ENCODE assay signal across 29 cellular contexts in the genomic region with DNA sequence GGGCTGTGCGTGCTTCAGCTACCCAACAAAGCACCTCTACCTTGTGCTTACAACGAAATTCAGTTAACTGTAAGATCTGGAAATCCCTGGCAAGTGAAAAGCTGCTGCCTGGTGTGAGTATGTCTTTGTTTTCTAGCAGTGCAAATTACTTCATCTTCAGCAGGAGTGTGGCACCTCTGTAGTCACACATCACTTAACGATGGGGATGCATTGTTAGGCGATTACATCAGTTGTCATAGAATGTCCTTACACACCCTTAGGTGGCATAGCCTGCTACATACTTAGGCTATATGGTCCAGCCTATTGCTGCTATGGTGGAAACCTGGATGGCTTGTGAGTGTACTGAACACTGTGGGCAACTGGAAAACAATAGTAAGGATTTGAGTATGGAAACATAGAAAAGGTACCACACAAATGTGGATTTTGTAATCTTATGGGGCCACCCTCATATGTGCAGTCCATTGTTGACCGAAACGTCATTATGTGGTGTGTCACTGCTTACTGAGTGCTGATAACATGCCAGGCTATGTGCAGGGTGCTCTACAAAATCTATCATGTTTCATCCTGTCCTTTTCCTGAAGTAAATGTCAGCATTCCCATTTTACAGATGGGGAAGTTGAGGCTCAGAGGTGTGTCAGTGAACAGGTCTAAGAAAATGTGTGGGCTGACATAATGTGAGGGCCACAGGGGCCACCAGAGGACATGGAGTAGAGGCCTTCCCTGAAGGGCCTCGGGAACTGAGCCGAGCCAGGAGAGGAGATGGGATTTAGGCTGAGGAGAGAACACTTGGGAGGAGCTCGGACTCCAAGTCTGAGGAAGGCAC.
"Had no signal": no experiment of that assay in that cellular context is flagged by ENCODE, and none has a peak within 500 bp of the region (broad histone marks: within the 10 kb centered on the region; RNA-seq: fewer than 3 reads in every experiment).

No MANE protein-coding gene starts in this region.

- H3K27me3 Mint-ChIP-seq: activated CD4-positive, alpha-beta memory T cell treated with anti-CD3 and anti-CD28 coated beads, Interleukin-2, amount 10 ng/mL, durations not matched to agents 7 days and 5 days; activated CD4-positive, alpha-beta T cell treated with anti-CD3 and anti-CD28 coated beads, Interleukin-2, amount 10 ng/mL, durations not matched to agents 7 days and 5 days; activated naive CD8-positive, alpha-beta T cell; activated T-helper 17 cell treated with anti-CD3 and anti-CD28 coated beads, Interleukin-2, amount 50 U/mL, for 72 hours; T-cell had no signal

- H3K4me3 Mint-ChIP-seq: activated CD4-positive, alpha-beta memory T cell treated with anti-CD3 and anti-CD28 coated beads, Interleukin-2, amount 10 ng/mL, durations not matched to agents 7 days and 5 days; activated CD4-positive, alpha-beta T cell treated with anti-CD3 and anti-CD28 coated beads, Interleukin-2, amount 10 ng/mL, durations not matched to agents 7 days and 5 days; activated naive CD4-positive, alpha-beta T cell treated with anti-CD3 and anti-CD28 coated beads for 36 hours; activated naive CD8-positive, alpha-beta T cell; activated T-helper 17 cell treated with anti-CD3 and anti-CD28 coated beads, Interleukin-2, amount 50 U/mL, for 72 hours; brain; T-cell had no signal

- H3K27ac Mint-ChIP-seq: activated CD4-positive, alpha-beta memory T cell treated with anti-CD3 and anti-CD28 coated beads, Interleukin-2, amount 10 ng/mL, durations not matched to agents 7 days and 5 days; activated CD4-positive, alpha-beta T cell treated with anti-CD3 and anti-CD28 coated beads, Interleukin-2, amount 10 ng/mL, durations not matched to agents 7 days and 5 days; activated naive CD4-positive, alpha-beta T cell treated with anti-CD3 and anti-CD28 coated beads for 36 hours; activated naive CD8-positive, alpha-beta T cell; activated T-helper 17 cell treated with anti-CD3 and anti-CD28 coated beads, Interleukin-2, amount 50 U/mL, for 72 hours; T-cell had no signal

- H3K4me1 Mint-ChIP-seq: activated CD4-positive, alpha-beta memory T cell treated with anti-CD3 and anti-CD28 coated beads, Interleukin-2, amount 10 ng/mL, durations not matched to agents 7 days and 5 days; activated CD4-positive, alpha-beta T cell treated with anti-CD3 and anti-CD28 coated beads, Interleukin-2, amount 10 ng/mL, durations not matched to agents 7 days and 5 days; activated T-helper 17 cell treated with anti-CD3 and anti-CD28 coated beads, Interleukin-2, amount 50 U/mL, for 72 hours; T-cell had no signal

- H3K36me3 Mint-ChIP-seq: brain had no signal

- H3K27ac ChIP-seq: cardiac muscle cell, SK-N-MC, VCaP had no signal

- H3K9me3 Mint-ChIP-seq: activated CD4-positive, alpha-beta memory T cell treated with anti-CD3 and anti-CD28 coated beads, Interleukin-2, amount 10 ng/mL, durations not matched to agents 7 days and 5 days; activated CD4-positive, alpha-beta T cell treated with anti-CD3 and anti-CD28 coated beads, Interleukin-2, amount 10 ng/mL, durations not matched to agents 7 days and 5 days; activated naive CD4-positive, alpha-beta T cell treated with anti-CD3 and anti-CD28 coated beads for 36 hours; activated T-helper 17 cell treated with anti-CD3 and anti-CD28 coated beads, Interleukin-2, amount 50 U/mL, for 72 hours; T-cell had no signal

- H3K4me3 ChIP-seq: cardiac muscle cell, SK-N-MC had no signal

- H3K36me3 ChIP-seq: cardiac muscle cell had no signal

- DNase-seq: activated CD4-positive, alpha-beta memory T cell treated with anti-CD3 and anti-CD28 coated beads, Interleukin-2, amount 10 ng/mL, durations not matched to agents 7 days and 5 days; activated CD4-positive, alpha-beta T cell treated with anti-CD3 and anti-CD28 coated beads, Interleukin-2, amount 10 ng/mL, durations not matched to agents 7 days and 5 days; activated CD4-positive, CD25-positive, alpha-beta regulatory T cell; activated gamma-delta T cell; activated naive CD4-positive, alpha-beta T cell treated with anti-CD3 and anti-CD28 coated beads for 36 hours; activated T-cell treated with anti-CD3 and anti-CD28 coated beads for 4 hours; activated T-cell treated with anti-CD3 and anti-CD28 coated beads, Interleukin-2, amount 50 U/mL, for 48 hours; amygdala; Karpas-422; NCI-H1105 treated with DMSO at 0.1 percent for 48 hours; NCI-H1436 treated with DMSO at 0.1 percent for 48 hours; NCI-H187 treated with DMSO at 0.1 percent for 48 hours; NCI-H2081 treated with DMSO at 0.1 percent for 48 hours; NCI-H446; NCI-H526; NCI-H82; RPMI8226; T-cell; T-helper 2 cell; T1000 had no signal

- FAIRE-seq: astrocyte, TTC549 had no signal

- ATAC-seq: activated T-helper 17 cell treated with anti-CD3 and anti-CD28 coated beads, Interleukin-2, amount 50 U/mL, for 72 hours; Right ventricle myocardium inferior; T-cell had no signal

- H3K27me3 ChIP-seq: cardiac muscle cell had no signal
